ENCODE assay signal across 29 cellular contexts in the genomic region with DNA sequence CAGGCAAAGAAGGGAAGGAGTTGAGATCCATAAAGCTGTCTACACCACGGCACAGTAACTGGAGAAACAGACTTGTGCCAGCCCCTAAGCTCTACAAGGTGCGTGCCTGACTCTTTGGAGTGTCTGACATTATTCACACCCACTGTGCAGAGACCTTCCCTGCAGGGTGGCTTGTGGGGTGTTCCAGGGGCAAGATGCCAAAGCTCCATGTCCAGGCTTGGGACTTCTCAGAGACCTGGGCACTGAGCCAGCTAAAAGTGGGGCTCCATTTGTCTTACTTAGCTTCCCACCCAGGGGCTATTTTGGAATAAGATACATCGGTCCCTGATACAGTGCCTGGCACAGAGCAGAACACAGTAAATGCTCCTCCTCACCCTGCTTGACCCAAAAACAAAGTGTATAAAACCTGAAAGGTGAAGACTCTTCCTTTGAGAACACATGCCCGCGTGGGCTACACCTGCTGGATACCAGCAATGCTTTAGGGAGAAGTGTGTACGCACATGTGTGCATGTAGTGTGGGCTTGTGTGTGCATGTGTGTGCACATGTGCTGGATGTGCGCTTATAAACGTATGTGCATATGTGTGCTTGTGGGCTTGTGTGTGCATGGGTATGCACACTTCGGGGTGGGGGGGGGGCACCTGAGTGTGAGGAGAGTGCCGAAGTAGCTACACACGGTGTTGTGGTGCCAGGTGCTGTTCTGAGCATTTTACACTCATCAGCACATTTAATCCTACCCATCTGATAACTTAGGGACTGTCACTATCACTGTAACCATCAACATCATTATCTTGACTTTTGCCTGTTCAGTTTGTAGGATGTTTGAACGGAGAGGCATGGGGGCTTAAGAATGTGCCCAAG.
A peak's percentile ranks its signal among the peaks of the same experiment; 100 is the strongest.
DNase-seq lines count a peak whose midpoint lies in the region; ATAC-seq, FAIRE-seq and TF ChIP-seq lines count a peak whose summit lies in the region.
"Had no signal": no experiment of that assay in that cellular context is flagged by ENCODE, and none has a peak within 500 bp of the region (broad histone marks: within the 10 kb centered on the region; RNA-seq: fewer than 3 reads in every experiment).

No MANE protein-coding gene starts in this region.

- H3K4me1 Mint-ChIP-seq in activated T-cell treated with anti-CD3 and anti-CD28 coated beads, Interleukin-2, amount 50 U/mL, for 24 hours (ENCODE audit: low read depth), result no peaks in the 10 kb centered on the region
- H3K4me1 Mint-ChIP-seq in HFFc6 (ENCODE audit: low read depth) (peaks cover 28% of the 10 kb centered on the region), T-helper 17 cell (peaks cover 3% of the 10 kb centered on the region)
- H3K4me1 Mint-ChIP-seq: activated naive CD8-positive, alpha-beta T cell treated with anti-CD3 and anti-CD28 coated beads for 36 hours; activated T-helper 17 cell treated with anti-CD3 and anti-CD28 coated beads, Interleukin-2, amount 50 U/mL, for 72 hours; stimulated activated naive CD8-positive, alpha-beta T cell treated with anti-CD3 and anti-CD28 coated beads, Interleukin-15, amount 100 ng/mL, for 72 hours had no signal

- H2AFZ ChIP-seq in endothelial cell of umbilical vein (ENCODE audit: low read depth, low read length), result no peak overlapping the region
- H2AFZ ChIP-seq: hepatocyte had no signal

- WGBS in stomach, 5 donors, result 82 to 88% (median 85%) methylated on average over 12 of the region's 12 CpGs

- no peak overlapping the region for H3K9ac ChIP-seq in endothelial cell of umbilical vein (replicated peaks; ENCODE audit: extremely low read depth, insufficient read depth, low read length)
- H3K9ac ChIP-seq: KMS-11 had no signal

- peak; percentile 8 for DNase-seq in activated T-cell treated with anti-CD3 and anti-CD28 coated beads, Interleukin-2, amount 50 U/mL, for 24 hours
- no peak for DNase-seq in activated T-cell treated with anti-CD3 and anti-CD28 coated beads, Interleukin-2, amount 50 U/mL, for 1 hour
- no peak for DNase-seq in HFFc6
- DNase-seq in endothelial cell of umbilical vein (ENCODE audit: low read depth, low spot score), result no peak
- DNase-seq in stomach, result peak; percentile 21
- DNase-seq in DMS153 treated with DMSO at 0.1 percent for 48 hours (lab: John Stamatoyannopoulos, UW; ENCODE audit: unreplicated experiment), result no peak
- no peak for DNase-seq in T-helper 17 cell
- DNase-seq: activated CD4-positive, alpha-beta T cell treated with anti-CD3 and anti-CD28 coated beads for 4 hours; activated naive CD8-positive, alpha-beta T cell treated with anti-CD3 and anti-CD28 coated beads for 36 hours; central memory CD4-positive, alpha-beta T cell; EL; gastrocnemius medialis; left lung; naive B cell; NCI-H1417 treated with DMSO at 0.1 percent for 48 hours; NCI-H2081; NCI-H345; NCI-H774; nucleus accumbens; tibial artery had no signal

- H4K20me1 ChIP-seq in endothelial cell of umbilical vein (replicated peaks; ENCODE audit: control insufficient read depth, extremely low read depth, insufficient read depth, low read length), result no peaks in the 10 kb centered on the region

- no peak overlapping the region for H3K27ac Mint-ChIP-seq in activated T-cell treated with anti-CD3 and anti-CD28 coated beads, Interleukin-2, amount 50 U/mL, for 24 hours
- H3K27ac Mint-ChIP-seq in HFFc6 (peak overlapping the region; percentile 10; the same call in 1 of the 2 replicates), T-helper 17 cell (no peak overlapping the region)
- H3K27ac Mint-ChIP-seq: activated naive CD8-positive, alpha-beta T cell treated with anti-CD3 and anti-CD28 coated beads for 36 hours; activated T-helper 17 cell treated with anti-CD3 and anti-CD28 coated beads, Interleukin-2, amount 50 U/mL, for 72 hours; stimulated activated naive CD8-positive, alpha-beta T cell treated with anti-CD3 and anti-CD28 coated beads, Interleukin-15, amount 100 ng/mL, for 72 hours; T-helper 1 cell treated with Interleukin-12 subunit alpha and Interleukin-12 subunit beta and Interleukin-4 antibody, amounts not matched to agents 30 μg/mL and 1 μg/mL, for 36 hours had no signal

- ATAC-seq in T-helper 17 cell, result no peak
- ATAC-seq: activated T-helper 17 cell treated with anti-CD3 and anti-CD28 coated beads, Interleukin-2, amount 50 U/mL, for 72 hours; gastrocnemius medialis; GM12878; left lung; stimulated activated naive CD8-positive, alpha-beta T cell treated with anti-CD3 and anti-CD28 coated beads, Interleukin-15, amount 100 ng/mL, for 72 hours had no signal

- no peak for FAIRE-seq in endothelial cell of umbilical vein (lab: Jason Lieb, UNC)
- FAIRE-seq: GM12878 had no signal

- H3K27ac ChIP-seq in endothelial cell of umbilical vein (ENCODE audit: insufficient read depth, low read depth, low read length) (no peak overlapping the region), stomach (no peak overlapping the region)
- H3K27ac ChIP-seq: ascending aorta, gastrocnemius medialis, hepatocyte, KMS-11, left lung, tibial artery had no signal

- BruUV-seq in endothelial cell of umbilical vein (replicated peaks; lab: Mats Ljungman, UMichigan), result no TSS peak

- H3K4me2 ChIP-seq in endothelial cell of umbilical vein (ENCODE audit: insufficient read depth, low read length), result no peak overlapping the region
- H3K4me2 ChIP-seq: hepatocyte, KMS-11 had no signal

- intact Hi-C loops in endothelial cell of umbilical vein (cut with micrococcal nuclease), result no loop called here
- intact Hi-C loops in stomach (cut with DNase I; ENCODE audit: low total_unique reads), result no loop called here

- H3K36me3 ChIP-seq in endothelial cell of umbilical vein (ENCODE audit: control insufficient read depth in 2 of 2, extremely low read depth in 1 of 2, insufficient read depth in 2 of 2, low read length in 2 of 2) (no peaks in the 10 kb centered on the region), stomach (no peaks in the 10 kb centered on the region)
- H3K36me3 ChIP-seq: ascending aorta, gastrocnemius medialis, HAP-1, left lung, tibial artery had no signal

- no peaks in the 10 kb centered on the region for H3K9me3 Mint-ChIP-seq in activated T-cell treated with anti-CD3 and anti-CD28 coated beads, Interleukin-2, amount 50 U/mL, for 24 hours
- no peaks in the 10 kb centered on the region for H3K9me3 Mint-ChIP-seq in HFFc6
- H3K9me3 Mint-ChIP-seq: activated naive CD8-positive, alpha-beta T cell treated with anti-CD3 and anti-CD28 coated beads for 36 hours; activated T-helper 17 cell treated with anti-CD3 and anti-CD28 coated beads, Interleukin-2, amount 50 U/mL, for 72 hours; naive B cell; stimulated activated naive CD8-positive, alpha-beta T cell treated with anti-CD3 and anti-CD28 coated beads, Interleukin-15, amount 100 ng/mL, for 72 hours; T-helper 1 cell treated with Interleukin-12 subunit alpha and Interleukin-12 subunit beta and Interleukin-4 antibody, amounts not matched to agents 30 μg/mL and 1 μg/mL, for 36 hours had no signal

- dilution Hi-C loops in endothelial cell of umbilical vein (cut with MboI; ENCODE audit: extremely low pct_ligation_motif_present, low sequenced_read_pairs), result no loop called here

- H3K36me3 Mint-ChIP-seq in activated T-cell treated with anti-CD3 and anti-CD28 coated beads, Interleukin-2, amount 50 U/mL, for 24 hours (ENCODE audit: low read depth), result no peaks in the 10 kb centered on the region
- H3K36me3 Mint-ChIP-seq in HFFc6 (ENCODE audit: low read depth) (peaks cover 15% of the 10 kb centered on the region), T-helper 17 cell (ENCODE audit: low read depth) (no peaks in the 10 kb centered on the region)
- H3K36me3 Mint-ChIP-seq: activated naive CD8-positive, alpha-beta T cell treated with anti-CD3 and anti-CD28 coated beads for 36 hours; naive B cell had no signal

- H3K4me1 ChIP-seq in endothelial cell of umbilical vein (ENCODE audit: control insufficient read depth, extremely low read depth, insufficient read depth, low read length) (peaks cover 4% of the 10 kb centered on the region), stomach (peaks cover 0 to 21% (median 9%) of the 10 kb centered on the region in 4 donors)
- H3K4me1 ChIP-seq: HAP-1 had no signal

- H3K4me3 ChIP-seq in endothelial cell of umbilical vein (replicated peaks in 1 of 3; ENCODE audit: insufficient read depth in 1 of 3, low read depth in 1 of 3, low read length in 3 of 3), result no peak overlapping the region
- H3K4me3 ChIP-seq in stomach, result no peak overlapping the region
- H3K4me3 ChIP-seq: ascending aorta, dorsolateral prefrontal cortex, gastrocnemius medialis, GM12878, HAP-1, hepatocyte, left lung, tibial artery had no signal

- no peaks in the 10 kb centered on the region for H3K9me3 ChIP-seq in endothelial cell of umbilical vein (replicated peaks; ENCODE audit: control insufficient read depth, insufficient read depth, low read length)
- no peaks in the 10 kb centered on the region for H3K9me3 ChIP-seq in stomach
- no peaks in the 10 kb centered on the region for H3K9me3 ChIP-seq in T-helper 17 cell (ENCODE audit: control insufficient read depth, low read length, poor library complexity, severe bottlenecking)
- H3K9me3 ChIP-seq: ascending aorta, gastrocnemius medialis, HAP-1, left lung, tibial artery had no signal

- POLR2A ChIA-PET in endothelial cell of umbilical vein (lab: Charles Lee), result no interaction called here

- CTCF ChIA-PET in endothelial cell of umbilical vein (lab: Charles Lee), result interaction anchor here (1.2 kb wide), 1 partner anchor 21 kb away, joined by 4 read pairs; no protein-coding TSS in a partner anchor

- no peak overlapping the region for H3K4me3 Mint-ChIP-seq in activated T-cell treated with anti-CD3 and anti-CD28 coated beads, Interleukin-2, amount 50 U/mL, for 24 hours
- H3K4me3 Mint-ChIP-seq in HFFc6, result no peak overlapping the region
- no peak overlapping the region for H3K4me3 Mint-ChIP-seq in T-helper 17 cell
- H3K4me3 Mint-ChIP-seq: activated naive CD8-positive, alpha-beta T cell treated with anti-CD3 and anti-CD28 coated beads for 36 hours; activated T-helper 17 cell treated with anti-CD3 and anti-CD28 coated beads, Interleukin-2, amount 50 U/mL, for 72 hours; naive B cell; stimulated activated naive CD8-positive, alpha-beta T cell treated with anti-CD3 and anti-CD28 coated beads, Interleukin-15, amount 100 ng/mL, for 72 hours; T-helper 1 cell treated with Interleukin-12 subunit alpha and Interleukin-12 subunit beta and Interleukin-4 antibody, amounts not matched to agents 30 μg/mL and 1 μg/mL, for 36 hours had no signal

- no peak for TF ChIP-seq CTCF in HFFc6 (IDR thresholded peaks at IDR 0.05)
- no peak for TF ChIP-seq CTCF in endothelial cell of umbilical vein (IDR thresholded peaks at IDR 0.05; ENCODE audit: extremely low read depth in 1 of 2, insufficient read depth in 1 of 2, low read depth in 1 of 2, low read length in 2 of 2)
- no peak for TF ChIP-seq CTCF in stomach (IDR thresholded peaks at IDR 0.05)

- TF ChIP-seq POLR2A in endothelial cell of umbilical vein (IDR thresholded peaks at IDR 0.05; ENCODE audit: low read depth, low read length) (no peak), stomach (IDR thresholded peaks at IDR 0.05) (no peak)

- peaks cover 5% of the 10 kb centered on the region for H3K27me3 Mint-ChIP-seq in activated T-cell treated with anti-CD3 and anti-CD28 coated beads, Interleukin-2, amount 50 U/mL, for 24 hours
- H3K27me3 Mint-ChIP-seq in HFFc6 (ENCODE audit: insufficient read depth) (peaks cover 13% of the 10 kb centered on the region), T-helper 17 cell (no peaks in the 10 kb centered on the region)

- TF ChIP-seq EP300 in stomach (IDR thresholded peaks at IDR 0.05), result no peak

- peaks cover 11% of the 10 kb centered on the region for H3K79me2 ChIP-seq in endothelial cell of umbilical vein (ENCODE audit: control insufficient read depth, insufficient read depth, low read length)
- H3K79me2 ChIP-seq: hepatocyte had no signal

- H3K9me1 ChIP-seq in endothelial cell of umbilical vein (replicated peaks; ENCODE audit: control insufficient read depth, extremely low read depth, insufficient read depth, low read length), result no peaks in the 10 kb centered on the region

- no peaks in the 10 kb centered on the region for H3K27me3 ChIP-seq in endothelial cell of umbilical vein (ENCODE audit: control insufficient read depth in 2 of 2, insufficient read depth in 2 of 2, low read length in 2 of 2)
- peaks cover 0 to 23% (median 14%) of the 10 kb centered on the region in 3 donors for H3K27me3 ChIP-seq in stomach
- H3K27me3 ChIP-seq: ascending aorta, dorsolateral prefrontal cortex, gastrocnemius medialis, hepatocyte had no signal

Comparison
In these comparisons a context has a peak if more than half of its experiments do, and no peak if none do; other contexts are left out.
1. DNase-seq: peak in activated T-cell treated with anti-CD3 and anti-CD28 coated beads, Interleukin-2, amount 50 U/mL, for 24 hours (single experiment) and stomach (single experiment); none in activated T-cell treated with anti-CD3 and anti-CD28 coated beads, Interleukin-2, amount 50 U/mL, for 1 hour (single experiment), HFFc6 (single experiment), endothelial cell of umbilical vein (single experiment), DMS153 treated with DMSO at 0.1 percent for 48 hours (single experiment) and T-helper 17 cell (0 of 3).